ENCODE assay signal across 26 cellular contexts in the genomic region with DNA sequence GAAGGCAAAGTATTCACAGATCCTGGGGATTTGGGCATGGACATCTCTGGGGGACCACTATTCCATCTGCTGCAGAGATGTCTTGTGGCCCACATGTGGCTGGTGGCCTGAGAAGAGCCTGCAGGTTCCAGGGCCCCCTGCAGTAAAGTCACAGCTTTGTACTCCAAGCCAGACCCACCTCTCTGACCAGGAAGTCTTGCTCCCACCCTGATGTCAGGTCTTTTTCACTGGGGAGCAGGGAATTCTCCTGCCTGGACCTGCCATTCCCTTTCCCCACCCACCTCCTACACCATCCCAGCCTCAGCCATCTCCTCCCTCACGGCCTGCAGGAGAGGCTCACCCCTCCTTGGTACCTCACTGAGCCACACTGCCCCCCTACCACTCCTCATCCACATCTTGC.
A peak's percentile ranks its signal among the peaks of the same experiment; 100 is the strongest.
DNase-seq lines count a peak whose midpoint lies in the region; ATAC-seq, FAIRE-seq and TF ChIP-seq lines count a peak whose summit lies in the region.
"Had no signal": no experiment of that assay in that cellular context is flagged by ENCODE, and none has a peak within 500 bp of the region (broad histone marks: within the 10 kb centered on the region; RNA-seq: fewer than 3 reads in every experiment).

No MANE protein-coding gene starts in this region.

- H3K9me3 Mint-ChIP-seq in CD8-positive, alpha-beta memory T cell = no peaks in the 10 kb centered on the region
- H3K9me3 Mint-ChIP-seq: CD4-positive, alpha-beta T cell; CD8-positive, alpha-beta T cell had no signal

- no peak overlapping the region for H3K4me3 Mint-ChIP-seq in CD8-positive, alpha-beta memory T cell
- H3K4me3 Mint-ChIP-seq: B cell; CD4-positive, alpha-beta T cell; CD8-positive, alpha-beta T cell had no signal

- CTCF ChIA-PET in CD8-positive, alpha-beta memory T cell (lab: Charles Lee) = no interaction called here

- H3K27ac Mint-ChIP-seq in CD8-positive, alpha-beta memory T cell = no peak overlapping the region
- H3K27ac Mint-ChIP-seq: B cell; CD4-positive, alpha-beta T cell; CD8-positive, alpha-beta T cell had no signal

- no peaks in the 10 kb centered on the region for H3K27me3 ChIP-seq in sigmoid colon
- H3K27me3 ChIP-seq in CD8-positive, alpha-beta memory T cell (ENCODE audit: insufficient read depth, low read length, poor library complexity, severe bottlenecking) = no peaks in the 10 kb centered on the region
- H3K27me3 ChIP-seq: BLaER1 treated with 17β-estradiol and CSF1 and Interleukin-3, amounts not matched to agents 10 nM and 100 nM had no signal

- H3K4me3 ChIP-seq in kidney (ENCODE audit: low read length in 2 of 2) (no peak overlapping the region), sigmoid colon (no peak overlapping the region)
- H3K4me3 ChIP-seq in CD8-positive, alpha-beta memory T cell (ENCODE audit: low read length) = no peak overlapping the region
- H3K4me3 ChIP-seq: BLaER1 treated with 17β-estradiol and CSF1 and Interleukin-3, amounts not matched to agents 10 nM and 100 nM; GM12878 had no signal

- 82 to 88% methylated on average over 1 of the region's 1 CpG for WGBS in sigmoid colon, 2 donors

- FAIRE-seq in kidney (lab: Jason Lieb, UNC) = no peak
- FAIRE-seq: A204.1, GM12878, GM12892, GM18507 had no signal

- H3K36me3 Mint-ChIP-seq in CD8-positive, alpha-beta memory T cell = no peaks in the 10 kb centered on the region
- H3K36me3 Mint-ChIP-seq: CD8-positive, alpha-beta T cell had no signal

- H3K27me3 Mint-ChIP-seq in CD8-positive, alpha-beta memory T cell = peaks cover 3 to 6% of the 10 kb centered on the region in 2 donors
- H3K27me3 Mint-ChIP-seq: B cell; CD4-positive, alpha-beta T cell had no signal

- H3K36me3 ChIP-seq in kidney (ENCODE audit: control insufficient read depth in 1 of 2, insufficient read depth in 2 of 2, low read length in 2 of 2) (no peaks in the 10 kb centered on the region), sigmoid colon (no peaks in the 10 kb centered on the region)
- H3K36me3 ChIP-seq in CD8-positive, alpha-beta memory T cell (ENCODE audit: insufficient read depth, low read length) = no peaks in the 10 kb centered on the region
- H3K36me3 ChIP-seq: BLaER1 treated with 17β-estradiol and CSF1 and Interleukin-3, amounts not matched to agents 10 nM and 100 nM had no signal

- peak; percentile 8 for DNase-seq in kidney
- peak; percentile 57 for DNase-seq in mesenteric fat pad (ENCODE audit: low spot score)
- DNase-seq in sigmoid colon = peak; percentile 35
- no peak for DNase-seq in SHP77 (lab: John Stamatoyannopoulos, UW)
- no peak for DNase-seq in CD8-positive, alpha-beta memory T cell
- DNase-seq: 8988T; ACHN; AML-193; CD4-positive, alpha-beta T cell; CD8-positive, alpha-beta T cell; COR-L47; DMS 273 treated with DMSO at 0.1 percent for 48 hours; DMS153; DMS53; DMS79; DND-41; EL; GDM1 had no signal

- TF ChIP-seq CTCF in kidney (IDR thresholded peaks at IDR 0.05; ENCODE audit: borderline replicate concordance, extremely low read depth, insufficient read depth) (no peak), sigmoid colon (IDR thresholded peaks at IDR 0.05) (no peak)

- no peak overlapping the region for H3K9ac ChIP-seq in kidney (ENCODE audit: low read length in 2 of 2)
- H3K9ac ChIP-seq: BLaER1 treated with 17β-estradiol and CSF1 and Interleukin-3, amounts not matched to agents 10 nM and 100 nM had no signal

- H3K9me3 ChIP-seq in kidney (ENCODE audit: control insufficient read depth in 1 of 2, low read length in 2 of 2) = peaks cover 0 to 4% of the 10 kb centered on the region in 2 donors
- no peaks in the 10 kb centered on the region for H3K9me3 ChIP-seq in sigmoid colon
- H3K9me3 ChIP-seq in CD8-positive, alpha-beta memory T cell (ENCODE audit: low read length) = no peaks in the 10 kb centered on the region
- H3K9me3 ChIP-seq: BLaER1 treated with 17β-estradiol and CSF1 and Interleukin-3, amounts not matched to agents 10 nM and 100 nM had no signal

- no peak for ATAC-seq in HG03354 (IDR thresholded peaks at IDR 0.05; ENCODE audit: poor library complexity, severe bottlenecking, unreplicated experiment)
- ATAC-seq: CD8-positive, alpha-beta T cell; GM12878 had no signal

- no peak for TF ChIP-seq POLR2A in sigmoid colon (IDR thresholded peaks at IDR 0.05)

- no peak overlapping the region for H3K27ac ChIP-seq in kidney (ENCODE audit: low read depth in 2 of 2, low read length in 2 of 2)
- no peak overlapping the region for H3K27ac ChIP-seq in sigmoid colon
- H3K27ac ChIP-seq in CD8-positive, alpha-beta memory T cell (ENCODE audit: low read depth, low read length) = no peak overlapping the region
- H3K27ac ChIP-seq: BLaER1 treated with 17β-estradiol and CSF1 and Interleukin-3, amounts not matched to agents 10 nM and 100 nM; C4-2B had no signal

- TF ChIP-seq EP300 in sigmoid colon (IDR thresholded peaks at IDR 0.05) = no peak

- no peaks in the 10 kb centered on the region for H3K4me1 Mint-ChIP-seq in CD8-positive, alpha-beta memory T cell
- H3K4me1 Mint-ChIP-seq: B cell had no signal

- no peaks in the 10 kb centered on the region for H3K4me1 ChIP-seq in kidney (ENCODE audit: control insufficient read depth in 1 of 2, insufficient read depth in 1 of 2, low read depth in 1 of 2, low read length in 2 of 2)
- no peaks in the 10 kb centered on the region for H3K4me1 ChIP-seq in sigmoid colon
- no peaks in the 10 kb centered on the region for H3K4me1 ChIP-seq in CD8-positive, alpha-beta memory T cell (ENCODE audit: insufficient read depth, low read length)
- H3K4me1 ChIP-seq: BLaER1 treated with 17β-estradiol and CSF1 and Interleukin-3, amounts not matched to agents 10 nM and 100 nM had no signal

- intact Hi-C loops in kidney (cut with DNase I) (no loop called here), sigmoid colon (cut with DNase I) (no loop called here)

- POLR2A ChIA-PET in CD8-positive, alpha-beta memory T cell (lab: Charles Lee) = no interaction called here

Comparison
In these comparisons a context has a peak if more than half of its experiments do, and no peak if none do; other contexts are left out.
1. DNase-seq: peak in kidney (single experiment), mesenteric fat pad (single experiment) and sigmoid colon (single experiment); none in SHP77 (0 of 2) and CD8-positive, alpha-beta memory T cell (0 of 5).